In genomic region chr16:54931757-54932660, GRCh38 we compare ENCODE assay signal across 9 cellular contexts. TPM values are rescaled to one million over a fixed set of nuclear protein-coding genes. Genes with fewer than 3 reads are reported as not detected.
DNase-seq lines count a peak whose midpoint lies in the region; ATAC-seq and TF ChIP-seq lines count a peak whose summit lies in the region.
"Had no signal": no experiment of that assay in that cellular context is flagged by ENCODE, and none has a peak within 500 bp of the region (broad histone marks: within the 10 kb centered on the region; RNA-seq: fewer than 3 reads in every experiment).

No MANE protein-coding gene starts in this region.

- peak overlapping the region; percentile 98 for H3K4me3 Mint-ChIP-seq in type B pancreatic cell

- no peak for ATAC-seq in GM21619 (IDR thresholded peaks at IDR 0.05; ENCODE audit: unreplicated experiment)

- peaks cover 28% of the 10 kb centered on the region for H3K36me3 Mint-ChIP-seq in type B pancreatic cell

- H3K9me3 Mint-ChIP-seq in type B pancreatic cell, result no peaks in the 10 kb centered on the region

- H3K4me1 Mint-ChIP-seq in type B pancreatic cell (ENCODE audit: unreplicated experiment), result peaks cover 17% of the 10 kb centered on the region

- peak overlapping the region; percentile 13 for H3K4me3 ChIP-seq in iPS-11a (ENCODE audit: low read depth, low read length)

- peak; percentile 58 for DNase-seq in activated effector memory CD4-positive, alpha-beta T cell treated with anti-CD3 and anti-CD28 coated beads, Interleukin-2, amount 50 U/mL, for 16 hours
- no peak for DNase-seq in activated effector memory CD4-positive, alpha-beta T cell treated with Interleukin-2 at 50 U/mL for 16 hours
- DNase-seq in activated T-cell treated with anti-CD3 and anti-CD28 coated beads, Interleukin-2, amount 50 U/mL, for 48 hours, result peak; percentile 17 to 21
- no peak for DNase-seq in type B pancreatic cell (ENCODE audit: extremely low spot score, unreplicated experiment)
- DNase-seq in MV-4-11 (lab: John Stamatoyannopoulos, UW), result no peak
- no peak for DNase-seq in stimulated activated CD4-positive, alpha-beta T cell treated with anti-CD3 and anti-CD28 coated beads, Interleukin-4, amount 100 ng/mL, for 24 hours
- DNase-seq: KG1 had no signal

- H3K27me3 Mint-ChIP-seq in type B pancreatic cell, result peaks cover 55% of the 10 kb centered on the region

- H3K27ac Mint-ChIP-seq in type B pancreatic cell, result peak overlapping the region; percentile 97

- no peak for TF ChIP-seq CTCF in type B pancreatic cell (conservative IDR thresholded peaks at IDR 0.05)

RNA-seq across cellular contexts. Expression of gene IRX5, which starts 1.3 kb away (rescaled TPM):
- 21.5 and 29.1 TPM in 2 replicates for total RNA-seq in type B pancreatic cell (ENCODE audit: low replicate concordance)

Comparison
In these comparisons a context has a peak if more than half of its experiments do, and no peak if none do; other contexts are left out.
1. DNase-seq: peak in activated effector memory CD4-positive, alpha-beta T cell treated with anti-CD3 and anti-CD28 coated beads, Interleukin-2, amount 50 U/mL, for 16 hours (single experiment) and activated T-cell treated with anti-CD3 and anti-CD28 coated beads, Interleukin-2, amount 50 U/mL, for 48 hours (2 of 2); none in activated effector memory CD4-positive, alpha-beta T cell treated with Interleukin-2 at 50 U/mL for 16 hours (single experiment), type B pancreatic cell (single experiment), MV-4-11 (single experiment) and stimulated activated CD4-positive, alpha-beta T cell treated with anti-CD3 and anti-CD28 coated beads, Interleukin-4, amount 100 ng/mL, for 24 hours (single experiment).